In the genomic region with DNA sequence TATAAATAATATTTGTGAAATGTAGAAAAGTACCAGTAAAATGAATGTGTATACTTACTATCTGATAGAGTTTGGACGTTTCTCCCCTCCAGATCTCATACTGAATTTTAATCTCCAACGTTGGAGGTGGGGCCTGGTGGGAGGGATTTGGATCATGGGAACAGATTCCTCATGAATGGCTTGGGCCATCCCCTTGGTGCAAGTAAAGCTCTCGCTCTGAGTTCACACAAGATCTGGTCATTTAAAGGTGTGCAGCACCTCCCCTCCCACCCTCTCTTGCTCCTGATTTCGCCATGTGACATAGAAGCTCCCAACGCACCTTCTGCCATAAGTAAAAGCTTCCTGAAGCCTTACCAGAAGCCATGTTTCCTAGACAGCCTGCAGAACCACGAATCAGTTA, we compare ENCODE assay signal across 26 cellular contexts.
"Had no signal": no experiment of that assay in that cellular context is flagged by ENCODE, and none has a peak within 500 bp of the region (broad histone marks: within the 10 kb centered on the region; RNA-seq: fewer than 3 reads in every experiment).

No MANE protein-coding gene starts in this region.

- H3K9me3 Mint-ChIP-seq: type B pancreatic cell had no signal

- H3K27ac ChIP-seq: ovary, thoracic aorta, vagina had no signal

- DNase-seq: activated CD4-positive, alpha-beta T cell treated with anti-CD3 and anti-CD28 coated beads for 4 hours; activated CD4-positive, alpha-beta T cell treated with anti-CD3 and anti-CD28 coated beads, Interleukin-2, amount 50 U/mL, for 4 hours; activated CD4-positive, CD25-positive, alpha-beta regulatory T cell; activated effector memory CD4-positive, alpha-beta T cell treated with Interleukin-2 at 50 U/mL for 16 hours; activated naive CD4-positive, alpha-beta T cell treated with Interleukin-2 at 50 U/mL for 16 hours; aorta; body of pancreas; cerebellar nuclear complex; effector memory CD8-positive, alpha-beta T cell; hippocampal formation; naive thymus-derived CD4-positive, alpha-beta T cell; ovary; retina; stimulated activated CD4-positive, alpha-beta T cell treated with anti-CD3 and anti-CD28 coated beads, Interleukin-12 subunit alpha, Interleukin-12 subunit beta, amount 100 ng/mL, for 4 hours; stimulated activated CD4-positive, alpha-beta T cell treated with anti-CD3 and anti-CD28 coated beads, Interleukin-4, amount 100 ng/mL, for 1 hour; stimulated activated naive CD8-positive, alpha-beta T cell treated with anti-CD3 and anti-CD28 coated beads, Interleukin-15, Interleukin-2, amounts not matched to agents 100 U/mL and 50 U/mL, for 24 hours had no signal

- H3K4me3 ChIP-seq: body of pancreas, coronary artery, ovary, prostate gland, skin epidermis, thoracic aorta, vagina had no signal

- ATAC-seq: body of pancreas; effector memory CD8-positive, alpha-beta T cell; left lobe of liver; naive thymus-derived CD4-positive, alpha-beta T cell; sciatic nerve; stimulated activated naive CD8-positive, alpha-beta T cell treated with anti-CD3 and anti-CD28 coated beads, Interleukin-15, Interleukin-2, amounts not matched to agents 100 U/mL and 50 U/mL, for 24 hours had no signal

- H3K27me3 ChIP-seq: body of pancreas, ovary, vagina had no signal

- H3K36me3 ChIP-seq: ovary, prostate gland, thoracic aorta, vagina had no signal

- H3K27me3 Mint-ChIP-seq: type B pancreatic cell had no signal

- H3K4me1 ChIP-seq: body of pancreas, prostate gland, vagina had no signal

- H3K9me3 ChIP-seq: body of pancreas, ovary, prostate gland, thoracic aorta, vagina had no signal

- H3K4me3 Mint-ChIP-seq: activated naive CD8-positive, alpha-beta T cell; effector memory CD8-positive, alpha-beta T cell; mesothelial cell of epicardium; naive thymus-derived CD4-positive, alpha-beta T cell; type B pancreatic cell had no signal

- H3K36me3 Mint-ChIP-seq: activated naive CD8-positive, alpha-beta T cell; mesothelial cell of epicardium; naive thymus-derived CD4-positive, alpha-beta T cell; type B pancreatic cell had no signal

- H3K27ac Mint-ChIP-seq: activated naive CD8-positive, alpha-beta T cell; effector memory CD8-positive, alpha-beta T cell; naive thymus-derived CD4-positive, alpha-beta T cell; type B pancreatic cell had no signal
